In the genomic region with DNA sequence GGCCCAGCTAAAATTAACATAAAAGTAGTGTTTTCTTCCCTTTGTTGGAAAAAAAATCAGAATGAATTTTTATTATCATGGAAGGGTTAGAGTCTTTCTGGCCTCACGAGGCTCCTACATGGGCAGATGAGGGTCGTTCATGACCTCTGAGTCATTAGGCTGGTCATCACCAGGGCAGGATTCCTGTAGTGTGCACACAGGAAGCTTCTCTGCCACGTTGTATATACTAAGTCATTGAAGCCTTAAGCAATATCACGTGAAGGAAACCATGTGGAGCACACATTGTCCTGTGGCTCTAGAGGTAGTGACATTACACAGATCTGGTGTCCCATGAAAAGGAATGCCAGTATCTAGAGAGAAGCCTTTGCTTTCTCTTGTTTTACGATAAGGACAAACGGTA, we compare ENCODE assay signal across 18 cellular contexts.
DNase-seq lines count a peak whose midpoint lies in the region; ATAC-seq and TF ChIP-seq lines count a peak whose summit lies in the region.
"Had no signal": no experiment of that assay in that cellular context is flagged by ENCODE, and none has a peak within 500 bp of the region (broad histone marks: within the 10 kb centered on the region; RNA-seq: fewer than 3 reads in every experiment).

No MANE protein-coding gene starts in this region.

- H3K27ac Mint-ChIP-seq in activated T-cell treated with anti-CD3 and anti-CD28 coated beads, Interleukin-2, amount 50 U/mL, for 24 hours, result no peak overlapping the region
- H3K27ac Mint-ChIP-seq in type B pancreatic cell, result no peak overlapping the region
- H3K27ac Mint-ChIP-seq in mesothelial cell of epicardium, result no peak overlapping the region
- H3K27ac Mint-ChIP-seq: CD4-positive, alpha-beta T cell; H9 had no signal

- ATAC-seq in HG02852 (IDR thresholded peaks at IDR 0.05; ENCODE audit: unreplicated experiment), result no peak
- ATAC-seq: K562 had no signal

- H3K4me3 Mint-ChIP-seq in activated T-cell treated with anti-CD3 and anti-CD28 coated beads, Interleukin-2, amount 50 U/mL, for 24 hours, result no peak overlapping the region
- H3K4me3 Mint-ChIP-seq in type B pancreatic cell (no peak overlapping the region), mesothelial cell of epicardium (no peak overlapping the region)
- H3K4me3 Mint-ChIP-seq: CD4-positive, alpha-beta T cell; H9 had no signal

- no peak for TF ChIP-seq CTCF in AG09319 (IDR thresholded peaks at IDR 0.05; ENCODE audit: low read depth, low read length)
- TF ChIP-seq CTCF in type B pancreatic cell (conservative IDR thresholded peaks at IDR 0.05), result no peak
- no peak for TF ChIP-seq CTCF in mesothelial cell of epicardium (IDR thresholded peaks at IDR 0.05; ENCODE audit: unreplicated experiment)

- no peaks in the 10 kb centered on the region for H3K9me3 Mint-ChIP-seq in activated T-cell treated with anti-CD3 and anti-CD28 coated beads, Interleukin-2, amount 50 U/mL, for 24 hours
- H3K9me3 Mint-ChIP-seq in type B pancreatic cell (no peaks in the 10 kb centered on the region), mesothelial cell of epicardium (no peaks in the 10 kb centered on the region)
- H3K9me3 Mint-ChIP-seq: CD4-positive, alpha-beta T cell; H9 had no signal

- DNase-seq in AG09319 (ENCODE audit: extremely low read depth, low read depth), result peak; percentile 32
- peak; percentile 18 for DNase-seq in GM04504 (ENCODE audit: low read depth)
- peak; percentile 59 for DNase-seq in RPMI7951 (ENCODE audit: low read depth)
- peak; percentile 35 for DNase-seq in fibroblast of peridontal ligament (ENCODE audit: extremely low read depth)
- DNase-seq in activated T-cell treated with anti-CD3 and anti-CD28 coated beads, Interleukin-2, amount 50 U/mL, for 24 hours, result no peak
- no peak for DNase-seq in type B pancreatic cell (ENCODE audit: extremely low spot score, unreplicated experiment)
- DNase-seq in mesothelial cell of epicardium (ENCODE audit: low spot score in 2 of 2, unreplicated experiment in 2 of 2), result no peak
- DNase-seq: AML-193; CD4-positive, alpha-beta T cell; H9; NCI-H1105; NCI-H187; NCI-H446 treated with DMSO at 0.1 percent for 48 hours; NCI-H774; Peyer's patch; SHP77 treated with DMSO at 0.1 percent for 48 hours had no signal

- no peaks in the 10 kb centered on the region for H3K4me1 Mint-ChIP-seq in activated T-cell treated with anti-CD3 and anti-CD28 coated beads, Interleukin-2, amount 50 U/mL, for 24 hours (ENCODE audit: low read depth)
- H3K4me1 Mint-ChIP-seq in type B pancreatic cell (ENCODE audit: unreplicated experiment), result no peaks in the 10 kb centered on the region
- peaks cover 2% of the 10 kb centered on the region for H3K4me1 Mint-ChIP-seq in mesothelial cell of epicardium

- H3K27me3 Mint-ChIP-seq in activated T-cell treated with anti-CD3 and anti-CD28 coated beads, Interleukin-2, amount 50 U/mL, for 24 hours, result no peaks in the 10 kb centered on the region
- H3K27me3 Mint-ChIP-seq in type B pancreatic cell (no peaks in the 10 kb centered on the region), mesothelial cell of epicardium (ENCODE audit: low read depth) (no peaks in the 10 kb centered on the region)
- H3K27me3 Mint-ChIP-seq: CD4-positive, alpha-beta T cell had no signal

- peaks cover 50% of the 10 kb centered on the region for H3K36me3 Mint-ChIP-seq in activated T-cell treated with anti-CD3 and anti-CD28 coated beads, Interleukin-2, amount 50 U/mL, for 24 hours (ENCODE audit: low read depth)
- H3K36me3 Mint-ChIP-seq in type B pancreatic cell (no peaks in the 10 kb centered on the region), mesothelial cell of epicardium (no peaks in the 10 kb centered on the region)

Comparison
In these comparisons a context has a peak if more than half of its experiments do, and no peak if none do; other contexts are left out.
1. DNase-seq: peak in AG09319 (single experiment), GM04504 (single experiment), RPMI7951 (single experiment) and fibroblast of peridontal ligament (single experiment); none in activated T-cell treated with anti-CD3 and anti-CD28 coated beads, Interleukin-2, amount 50 U/mL, for 24 hours (single experiment), type B pancreatic cell (single experiment) and mesothelial cell of epicardium (0 of 2).